ENCODE assay signal across 18 cellular contexts in the genomic region with DNA sequence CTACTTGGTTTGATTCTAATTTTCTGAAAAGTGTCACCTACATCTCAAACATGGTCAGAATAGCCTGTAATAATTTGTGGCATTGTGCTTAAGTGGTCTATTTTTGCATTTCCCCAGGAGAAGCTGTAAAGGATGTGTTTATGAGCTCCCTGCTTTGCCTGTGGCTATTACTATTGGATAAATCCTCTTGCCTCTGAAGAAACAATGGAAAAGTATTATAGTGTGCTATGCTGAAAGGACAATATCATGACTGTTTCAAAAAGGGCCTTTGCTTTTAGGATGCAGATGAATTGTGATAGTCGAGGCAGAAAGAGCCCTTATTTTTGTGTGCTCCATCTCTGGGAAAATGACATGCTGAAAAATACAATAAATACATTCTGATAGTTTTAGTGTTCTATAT.
"Had no signal": no experiment of that assay in that cellular context is flagged by ENCODE, and none has a peak within 500 bp of the region (broad histone marks: within the 10 kb centered on the region; RNA-seq: fewer than 3 reads in every experiment).

No MANE protein-coding gene starts in this region.

- DNase-seq: activated CD4-positive, alpha-beta T cell treated with anti-CD3 and anti-CD28 coated beads, Interleukin-2, amount 10 ng/mL, durations not matched to agents 7 days and 5 days; activated CD4-positive, CD25-positive, alpha-beta regulatory T cell; activated gamma-delta T cell treated with Interleukin-2 at 50 U/mL for 16 hours; amniotic stem cell; left lung; occipital lobe; stimulated activated CD4-positive, alpha-beta T cell treated with anti-CD3 and anti-CD28 coated beads, Interleukin-4, amount 100 ng/mL, for 24 hours; stimulated activated naive CD4-positive, alpha-beta T cell; testis; upper lobe of left lung had no signal

- H3K27ac ChIP-seq: left lung, right atrium auricular region, skin epidermis, testis, upper lobe of left lung had no signal

- H3K36me3 ChIP-seq: left lung, right atrium auricular region, upper lobe of left lung had no signal

- H3K36me3 Mint-ChIP-seq: activated naive CD8-positive, alpha-beta T cell; brain; natural killer cell treated with Interleukin-12 subunit alpha and Interleukin-12 subunit beta and Interleukin-15 and Interleukin-18, amount 100 ng/mL, for 72 hours had no signal

- H3K9me3 ChIP-seq: left lung, right atrium auricular region, testis, upper lobe of left lung had no signal

- H3K4me1 Mint-ChIP-seq: activated CD4-positive, alpha-beta T cell treated with anti-CD3 and anti-CD28 coated beads, Interleukin-2, amount 10 ng/mL, durations not matched to agents 7 days and 5 days; brain had no signal

- H3K9me3 Mint-ChIP-seq: activated CD4-positive, alpha-beta T cell treated with anti-CD3 and anti-CD28 coated beads, Interleukin-2, amount 10 ng/mL, durations not matched to agents 7 days and 5 days; brain; dendritic cell treated with granulocyte-macrophage colony-stimulating factor and Interleukin-4, amounts not matched to agents 40 ng/mL and 50 ng/mL, for 4 days; natural killer cell treated with Interleukin-12 subunit alpha and Interleukin-12 subunit beta and Interleukin-15 and Interleukin-18, amount 100 ng/mL, for 72 hours had no signal

- H3K4me3 ChIP-seq: left lung, right atrium auricular region, skin epidermis, testis, upper lobe of left lung had no signal

- H3K27me3 Mint-ChIP-seq: activated CD4-positive, alpha-beta T cell treated with anti-CD3 and anti-CD28 coated beads, Interleukin-2, amount 10 ng/mL, durations not matched to agents 7 days and 5 days; activated naive CD8-positive, alpha-beta T cell; brain; memory B cell; progenitor cell of endocrine pancreas had no signal

- H3K4me1 ChIP-seq: right atrium auricular region, testis, upper lobe of left lung had no signal

- H3K27me3 ChIP-seq: left lung, right atrium auricular region, testis, upper lobe of left lung had no signal

- H3K27ac Mint-ChIP-seq: activated CD4-positive, alpha-beta T cell treated with anti-CD3 and anti-CD28 coated beads, Interleukin-2, amount 10 ng/mL, durations not matched to agents 7 days and 5 days; activated naive CD8-positive, alpha-beta T cell; brain; dendritic cell treated with granulocyte-macrophage colony-stimulating factor and Interleukin-4, amounts not matched to agents 40 ng/mL and 50 ng/mL, for 4 days; memory B cell; natural killer cell treated with Interleukin-12 subunit alpha and Interleukin-12 subunit beta and Interleukin-15 and Interleukin-18, amount 100 ng/mL, for 72 hours; progenitor cell of endocrine pancreas had no signal

- H3K4me3 Mint-ChIP-seq: activated CD4-positive, alpha-beta T cell treated with anti-CD3 and anti-CD28 coated beads, Interleukin-2, amount 10 ng/mL, durations not matched to agents 7 days and 5 days; activated naive CD8-positive, alpha-beta T cell; brain; dendritic cell treated with granulocyte-macrophage colony-stimulating factor and Interleukin-4, amounts not matched to agents 40 ng/mL and 50 ng/mL, for 4 days; memory B cell; natural killer cell treated with Interleukin-12 subunit alpha and Interleukin-12 subunit beta and Interleukin-15 and Interleukin-18, amount 100 ng/mL, for 72 hours had no signal
